ENCODE assay signal across 8 cellular contexts in genomic region chr1:2546515-2547209, GRCh38. TPM values are rescaled to one million over a fixed set of nuclear protein-coding genes. Genes with fewer than 3 reads are reported as not detected.
DNase-seq lines count a peak whose midpoint lies in the region; ATAC-seq, FAIRE-seq and TF ChIP-seq lines count a peak whose summit lies in the region.

No MANE protein-coding gene starts in this region.

- peaks cover 6 to 22% (median 20%) of the 10 kb centered on the region in 3 donors for H3K4me1 ChIP-seq in pancreas

- peaks cover 27% of the 10 kb centered on the region for H3K4me1 Mint-ChIP-seq in activated naive CD8-positive, alpha-beta T cell (ENCODE audit: low read depth)
- peaks cover 3% of the 10 kb centered on the region for H3K4me1 Mint-ChIP-seq in type B pancreatic cell (ENCODE audit: unreplicated experiment)

- peak; percentile 34 for ATAC-seq in GM21619 (IDR thresholded peaks at IDR 0.05; ENCODE audit: unreplicated experiment)
- ATAC-seq in Right ventricle myocardium inferior: peak; percentile 73
- peak; percentile 64 to 75 (median 69) for ATAC-seq in pancreas

- intact Hi-C loops in Right ventricle myocardium inferior (cut with DNase I): loop anchor here (2.0 to 10.0 kb wide), 2 partner anchors 20 to 352 kb away; partner anchors contain the start of genes FAAP20 and PANK4
- intact Hi-C loops in pancreas (cut with DNase I): loop anchor here in 2 of 3 donors (5.0 kb wide), 1 partner anchor 129 kb away; no protein-coding TSS in a partner anchor

- DNase-seq in DMS153 (lab: John Stamatoyannopoulos, UW) (peak; percentile 97), KG1 (lab: John Stamatoyannopoulos, UW) (peak; percentile 22), SK-N-DZ (ENCODE audit: low spot score) (peak; percentile 45), Right ventricle myocardium inferior (ENCODE audit: missing footprints) (peak; percentile 94), pancreas (peak in 5 of 6 donors; percentile 80 to 88 (median 84)), type B pancreatic cell (ENCODE audit: extremely low spot score, unreplicated experiment) (no peak)

- peak overlapping the region; percentile 78 for H3K27ac Mint-ChIP-seq in activated naive CD8-positive, alpha-beta T cell
- H3K27ac Mint-ChIP-seq in type B pancreatic cell: peak overlapping the region; percentile 91

- no peaks in the 10 kb centered on the region for H3K27me3 ChIP-seq in pancreas

- no peaks in the 10 kb centered on the region for H3K9me3 Mint-ChIP-seq in activated naive CD8-positive, alpha-beta T cell (ENCODE audit: low read depth)
- H3K9me3 Mint-ChIP-seq in type B pancreatic cell: no peaks in the 10 kb centered on the region

- no peaks in the 10 kb centered on the region for H3K9me3 ChIP-seq in pancreas

- H3K4me3 Mint-ChIP-seq in activated naive CD8-positive, alpha-beta T cell: peak overlapping the region; percentile 88
- peak overlapping the region; percentile 87 for H3K4me3 Mint-ChIP-seq in type B pancreatic cell

- peak overlapping the region; percentile 73 to 97 (median 90) for H3K27ac ChIP-seq in pancreas

- H3K27me3 Mint-ChIP-seq in activated naive CD8-positive, alpha-beta T cell: no peaks in the 10 kb centered on the region
- H3K27me3 Mint-ChIP-seq in type B pancreatic cell: no peaks in the 10 kb centered on the region

- H3K4me3 ChIP-seq in pancreas: peak overlapping the region; percentile 16 to 67 (median 47)

- TF ChIP-seq CTCF in pancreas (IDR thresholded peaks at IDR 0.05): peak in 2 of 4 donors; percentile 7 to 10
- TF ChIP-seq CTCF in type B pancreatic cell (conservative IDR thresholded peaks at IDR 0.05): no peak

- H3K36me3 Mint-ChIP-seq in activated naive CD8-positive, alpha-beta T cell: no peaks in the 10 kb centered on the region
- H3K36me3 Mint-ChIP-seq in type B pancreatic cell: no peaks in the 10 kb centered on the region

- no peak for FAIRE-seq in pancreas (lab: Jason Lieb, UNC)

- WGBS in pancreas, 2 donors: 1 to 3% methylated on average over 45 to 52 of the region's 52 CpGs

- no peaks in the 10 kb centered on the region for H3K36me3 ChIP-seq in pancreas

RNA-seq across cellular contexts. Expression of gene TNFRSF14, which starts 9.5 kb away (rescaled TPM):
- polyA plus RNA-seq in SK-N-DZ (2014; cell fraction: cytosol; rRNA removed): 0.49 TPM in 1 of 2 replicates, not detected in the other
- 1.2 and 1.4 TPM in 2 replicates for polyA plus RNA-seq in SK-N-DZ (2014; cell fraction: nucleus; rRNA removed)
- total RNA-seq in Right ventricle myocardium inferior: 15.7 TPM
- total RNA-seq in pancreas: 10 to 100 TPM; 10.3 to 37.2 (median 19.0) TPM
- polyA plus RNA-seq in pancreas: 100 to 1,000 TPM; 120 to 124 TPM
- total RNA-seq in type B pancreatic cell (ENCODE audit: low replicate concordance): 4.2 and 8.5 TPM in 2 replicates

RNA-seq across cellular contexts. Expression of gene HES5, which starts 16.6 kb away (rescaled TPM):
- polyA plus RNA-seq in SK-N-DZ (2014; cell fraction: cytosol; rRNA removed): not detected in 2 replicates
- not detected in 2 replicates for polyA plus RNA-seq in SK-N-DZ (2014; cell fraction: nucleus; rRNA removed)
- 1.3 TPM for total RNA-seq in Right ventricle myocardium inferior
- total RNA-seq in pancreas: under 1 TPM in 3 of 6 donors, not detected in 3; 0.12 to 0.25 (median 0.19) TPM
- under 1 TPM in 1 of 2 donors, not detected in 1; 0.07 TPM for polyA plus RNA-seq in pancreas
- total RNA-seq in type B pancreatic cell (ENCODE audit: low replicate concordance): 4.5 and 5.1 TPM in 2 replicates

RNA-seq across cellular contexts. Expression of gene PANK4, which starts 20.3 kb away (rescaled TPM):
- 19.0 and 27.4 TPM in 2 replicates for polyA plus RNA-seq in SK-N-DZ (2014; cell fraction: cytosol; rRNA removed)
- polyA plus RNA-seq in SK-N-DZ (2014; cell fraction: nucleus; rRNA removed): 86.5 and 95.1 TPM in 2 replicates
- total RNA-seq in Right ventricle myocardium inferior: 46.4 TPM
- 10 to 100 TPM in 2 of 6 donors, 1 to 10 TPM in 4; 9.7 to 17.1 (median 10.0) TPM for total RNA-seq in pancreas
- polyA plus RNA-seq in pancreas: 10 to 100 TPM; 20.7 to 26.4 TPM
- total RNA-seq in type B pancreatic cell (ENCODE audit: low replicate concordance): 36.4 and 49.1 TPM in 2 replicates

RNA-seq across cellular contexts. Expression of gene PRXL2B, which starts 39.9 kb away (rescaled TPM):
- 18.7 and 24.5 TPM in 2 replicates for polyA plus RNA-seq in SK-N-DZ (2014; cell fraction: cytosol; rRNA removed)
- polyA plus RNA-seq in SK-N-DZ (2014; cell fraction: nucleus; rRNA removed): 22.0 and 36.4 TPM in 2 replicates
- total RNA-seq in Right ventricle myocardium inferior: 12.2 TPM
- 10 to 100 TPM in 4 of 6 donors, 1 to 10 TPM in 2; 3.3 to 16.4 (median 10.8) TPM for total RNA-seq in pancreas
- 10 to 100 TPM; 12.1 to 13.4 TPM for polyA plus RNA-seq in pancreas
- 33.7 and 40.3 TPM in 2 replicates for total RNA-seq in type B pancreatic cell (ENCODE audit: low replicate concordance)
